In genomic region chr22:26483439-26484359, GRCh38 we compare ENCODE assay signal across 8 cellular contexts. TPM values are rescaled to one million over a fixed set of nuclear protein-coding genes. Genes with fewer than 3 reads are reported as not detected.
DNase-seq lines count a peak whose midpoint lies in the region; ATAC-seq, FAIRE-seq and TF ChIP-seq lines count a peak whose summit lies in the region.

Gene HPS4 (minus strand): TSS chr22:26483783. CDS start chr22:26481762, 2,021 bp downstream.
A gene with protein sequence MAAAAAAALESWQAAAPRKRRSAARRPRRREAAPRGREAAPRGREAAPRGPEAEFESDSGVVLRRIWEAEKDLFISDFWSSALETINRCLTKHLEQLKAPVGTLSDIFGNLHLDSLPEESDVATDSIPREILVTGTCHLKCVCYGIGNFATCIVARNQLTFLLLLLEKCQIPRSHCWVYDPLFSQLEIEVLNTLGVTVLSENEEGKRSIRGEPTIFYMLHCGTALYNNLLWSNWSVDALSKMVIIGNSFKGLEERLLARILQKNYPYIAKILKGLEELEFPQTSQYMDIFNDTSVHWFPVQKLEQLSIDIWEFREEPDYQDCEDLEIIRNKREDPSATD (plus strand): TSS chr22:26483877. CDS start chr22:26483891, 14 bp downstream.

- no peak for TF ChIP-seq CTCF in D721Med (IDR thresholded peaks at IDR 0.05; ENCODE audit: insufficient read depth, missing control alignments)
- TF ChIP-seq CTCF in IMR-90 (conservative IDR thresholded peaks at IDR 0.05; ENCODE audit: low read depth, low read length) = no peak

- H3K4me3 ChIP-seq in IMR-90 (ENCODE audit: insufficient read depth, low read depth, low read length) = peak within 1 kb of the TSS; percentile 80
- peak within 1 kb of the TSS; percentile 94 to 95 for H3K4me3 ChIP-seq in muscle layer of colon (ENCODE audit: low read depth in 1 of 2, low read length in 2 of 2)

- peak within 1 kb of the TSS; percentile 88 for H3K4ac ChIP-seq in IMR-90 (ENCODE audit: low read depth, low read length)

- peak within 1 kb of the TSS; percentile 30 for H2BK120ac ChIP-seq in IMR-90 (ENCODE audit: low read depth, low read length)

- H2BK15ac ChIP-seq in IMR-90 (ENCODE audit: low read depth, low read length) = no peak within 1 kb of the TSS

- H4K20me1 ChIP-seq in IMR-90 (ENCODE audit: insufficient read depth, low read length) = no peaks in the 10 kb centered on the region

- no peak within 1 kb of the TSS; the same call in 1 of the 2 replicates for H3K18ac ChIP-seq in IMR-90 (ENCODE audit: low read depth, low read length)

- in situ Hi-C loops in IMR-90 (cut with MboI; ENCODE audit: low sequenced_read_pairs) = no loop called here

- peak; percentile 67; the same call in 1 of the 2 replicates for TF ChIP-seq POLR2A in IMR-90 (IDR thresholded peaks at IDR 0.05; ENCODE audit: low read depth, low read length)

- H3K79me1 ChIP-seq in IMR-90 (ENCODE audit: low read depth in 1 of 2, low read length in 2 of 2) = peaks cover 33 to 73% of the 10 kb centered on the region in 2 experiments

- peak within 1 kb of the TSS; percentile 73 for H4K5ac ChIP-seq in IMR-90 (ENCODE audit: low read depth, low read length)

- H3K9me3 ChIP-seq in IMR-90 (ENCODE audit: control insufficient read depth, insufficient read depth, low read length) (no peaks in the 10 kb centered on the region), muscle layer of colon (ENCODE audit: low read length) (no peaks in the 10 kb centered on the region)

- H2BK20ac ChIP-seq in IMR-90 (ENCODE audit: low read depth, low read length) = 0 out of 2 replicates have a peak within 1 kb of the TSS, but pooled peaks have one; percentile 3

- no peak for TF ChIP-seq RAD21 in IMR-90 (IDR thresholded peaks at IDR 0.05; ENCODE audit: low read length)

- dilution Hi-C loops in IMR-90 (cut with HindIII; ENCODE audit: low sequenced_read_pairs, unreplicated experiment) = no loop called here

- ATAC-seq in GM21528 (IDR thresholded peaks at IDR 0.05; ENCODE audit: low FRiP score, unreplicated experiment) (peak; percentile 67), IMR-90 (ENCODE audit: low read depth) (peak; percentile 92), esophagus mucosa (peak; percentile 89)

- H3K9me1 ChIP-seq in IMR-90 (ENCODE audit: insufficient read depth, low read length) = no peaks in the 10 kb centered on the region; the same call in 1 of the 2 replicates

- H2AK5ac ChIP-seq in IMR-90 (ENCODE audit: low read depth, low read length) = peak within 1 kb of the TSS; percentile 78

- peak within 1 kb of the TSS; percentile 97 for H2AK9ac ChIP-seq in IMR-90 (replicated peaks; ENCODE audit: low read depth, low read length, poor library complexity)

- intact Hi-C loops in IMR-90 (cut with micrococcal nuclease) = no loop called here

- no peak for FAIRE-seq in D721Med (lab: Jason Lieb, UNC)

- peak within 1 kb of the TSS; percentile 79 for H3K56ac ChIP-seq in IMR-90 (ENCODE audit: extremely low read depth, insufficient read depth, low read length)

- peak within 1 kb of the TSS; percentile 82 for H3K23ac ChIP-seq in IMR-90 (ENCODE audit: low read depth, low read length)

- H2AFZ ChIP-seq in IMR-90 (replicated peaks; ENCODE audit: low read length, poor library complexity) = peak within 1 kb of the TSS; percentile 97

- peak within 1 kb of the TSS; percentile 64 for H2BK5ac ChIP-seq in IMR-90 (ENCODE audit: low read depth, low read length, poor library complexity, severe bottlenecking)

- H3K9ac ChIP-seq in IMR-90 (ENCODE audit: low read depth, low read length) = peak within 1 kb of the TSS; percentile 90
- H3K9ac ChIP-seq in muscle layer of colon (ENCODE audit: low read length) = peak within 1 kb of the TSS; percentile 97

- DNase-seq in D721Med (ENCODE audit: insufficient read length, low spot score) (peak; percentile 47), IMR-90 (peak; percentile 88), OCI-M2 (lab: John Stamatoyannopoulos, UW; ENCODE audit: unreplicated experiment) (peak; percentile 56)
- DNase-seq in activated T-cell treated with anti-CD3 and anti-CD28 coated beads, Interleukin-2, amount 50 U/mL, for 1 hour = peak; percentile 97
- peak; percentile 79 for DNase-seq in stimulated activated CD8-positive, alpha-beta memory T cell treated with anti-CD3 and anti-CD28 coated beads, Interleukin-7, amount 100 ng/mL, for 24 hours (ENCODE audit: low read depth)

- H3K4me2 ChIP-seq in IMR-90 (ENCODE audit: low read depth, low read length) = peak within 1 kb of the TSS; percentile 92

- H3K27ac ChIP-seq in IMR-90 (ENCODE audit: insufficient read depth, low read length) (peak within 1 kb of the TSS; percentile 90), muscle layer of colon (ENCODE audit: low read depth, low read length) (peak within 1 kb of the TSS; percentile 96)

- H3K27me3 ChIP-seq in IMR-90 (ENCODE audit: control insufficient read depth, insufficient read depth, low read length) (no peaks in the 10 kb centered on the region), muscle layer of colon (ENCODE audit: control insufficient read depth in 1 of 2, insufficient read depth in 2 of 2, low read length in 2 of 2) (no peaks in the 10 kb centered on the region)

- peak within 1 kb of the TSS; percentile 32 for H4K91ac ChIP-seq in IMR-90 (ENCODE audit: insufficient read depth, low read depth, low read length)

- peak within 1 kb of the TSS; percentile 67 for H3K14ac ChIP-seq in IMR-90 (replicated peaks; ENCODE audit: low read depth, low read length)

- BruUV-seq in IMR-90 (replicated peaks; lab: Mats Ljungman, UMichigan) = no TSS peak

- peak within 1 kb of the TSS; percentile 94 to 100 for H4K8ac ChIP-seq in IMR-90 (ENCODE audit: low read depth in 2 of 2, low read length in 2 of 2)

- CTCF ChIA-PET in IMR-90 (lab: Yijun Ruan, JAX) = interaction anchor here (1.1 to 2.2 kb wide), 2 partner anchors 10 to 19 kb away, joined by 5 to 7 read pairs; no protein-coding TSS in a partner anchor

- POLR2A ChIA-PET in IMR-90 (lab: Charles Lee; ENCODE audit: unreplicated experiment) = interaction anchor here (0.6 to 0.7 kb wide), 2 partner anchors 92 to 140 kb away, joined by 3 to 8 read pairs; no protein-coding TSS in a partner anchor

- H3K4me1 ChIP-seq in IMR-90 (ENCODE audit: control insufficient read depth, insufficient read depth, low read length) = peaks cover 9% of the 10 kb centered on the region
- peaks cover 46% of the 10 kb centered on the region for H3K4me1 ChIP-seq in muscle layer of colon (ENCODE audit: insufficient read depth, low read length)

- 3% methylated on average over 56 of the region's 85 CpGs; no CpG with 5 or more reads in 1 of the 2 experiments for WGBS in IMR-90 (ENCODE audit: extremely low coverage in 2 of 2, insufficient read length in 1 of 2), 2 experiments

- H3K36me3 ChIP-seq in IMR-90 (ENCODE audit: control insufficient read depth, insufficient read depth, low read length) = peaks cover 19% of the 10 kb centered on the region
- H3K36me3 ChIP-seq in muscle layer of colon (ENCODE audit: insufficient read depth, low read length) = peaks cover 11% of the 10 kb centered on the region

TF ChIP-seq in IMR-90, 13 proteins besides CTCF, POLR2A, EP300 and RAD21:
- TF ChIP-seq, protein P1, sequence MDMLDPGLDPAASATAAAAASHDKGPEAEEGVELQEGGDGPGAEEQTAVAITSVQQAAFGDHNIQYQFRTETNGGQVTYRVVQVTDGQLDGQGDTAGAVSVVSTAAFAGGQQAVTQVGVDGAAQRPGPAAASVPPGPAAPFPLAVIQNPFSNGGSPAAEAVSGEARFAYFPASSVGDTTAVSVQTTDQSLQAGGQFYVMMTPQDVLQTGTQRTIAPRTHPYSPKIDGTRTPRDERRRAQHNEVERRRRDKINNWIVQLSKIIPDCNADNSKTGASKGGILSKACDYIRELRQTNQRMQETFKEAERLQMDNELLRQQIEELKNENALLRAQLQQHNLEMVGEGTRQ (IDR thresholded peaks at IDR 0.05; ENCODE audit: low read depth, low read length) = peak; percentile 81
- TF ChIP-seq RFX5 (IDR thresholded peaks at IDR 0.05; ENCODE audit: low read depth, low read length) (no peak), MAZ (IDR thresholded peaks at IDR 0.05; ENCODE audit: borderline replicate concordance, low read depth, low read length) (peak; percentile 94), NFE2L2 (IDR thresholded peaks at IDR 0.05; ENCODE audit: low read depth, low read length) (no peak), CEBPB (IDR thresholded peaks at IDR 0.05; ENCODE audit: low read depth, low read length) (no peak), MXI1 (IDR thresholded peaks at IDR 0.05; ENCODE audit: borderline replicate concordance, low read depth, low read length) (peak; percentile 83), RCOR1 (IDR thresholded peaks at IDR 0.05; ENCODE audit: insufficient replicate concordance, low read length) (peak; percentile 97), CHD1 (IDR thresholded peaks at IDR 0.05; ENCODE audit: low read depth, low read length) (no peak), MAFK (IDR thresholded peaks at IDR 0.05; ENCODE audit: low read depth, low read length) (no peak), BHLHE40 (IDR thresholded peaks at IDR 0.05; ENCODE audit: low read depth, low read length) (peak; percentile 85), SMC3 (IDR thresholded peaks at IDR 0.05; ENCODE audit: low read depth, low read length) (no peak), FOS (IDR thresholded peaks at IDR 0.05; ENCODE audit: low read depth, low read length) (no peak)
- TF ChIP-seq, protein P2, sequence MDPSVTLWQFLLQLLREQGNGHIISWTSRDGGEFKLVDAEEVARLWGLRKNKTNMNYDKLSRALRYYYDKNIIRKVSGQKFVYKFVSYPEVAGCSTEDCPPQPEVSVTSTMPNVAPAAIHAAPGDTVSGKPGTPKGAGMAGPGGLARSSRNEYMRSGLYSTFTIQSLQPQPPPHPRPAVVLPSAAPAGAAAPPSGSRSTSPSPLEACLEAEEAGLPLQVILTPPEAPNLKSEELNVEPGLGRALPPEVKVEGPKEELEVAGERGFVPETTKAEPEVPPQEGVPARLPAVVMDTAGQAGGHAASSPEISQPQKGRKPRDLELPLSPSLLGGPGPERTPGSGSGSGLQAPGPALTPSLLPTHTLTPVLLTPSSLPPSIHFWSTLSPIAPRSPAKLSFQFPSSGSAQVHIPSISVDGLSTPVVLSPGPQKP (IDR thresholded peaks at IDR 0.05; ENCODE audit: borderline replicate concordance, low read depth, low read length) = no peak

RNA-seq across cellular contexts. Expression of gene HPS4, which starts in this region (rescaled TPM):
- total RNA-seq in IMR-90 (2012; rRNA removed) (15.8 and 18.1 TPM in 2 replicates), esophagus mucosa (26.2 TPM)
- 19.0 and 19.5 TPM in 2 replicates for polyA plus RNA-seq in IMR-90 (2012; rRNA removed)
- 7.0 and 11.5 TPM in 2 replicates for polyA plus RNA-seq in IMR-90 (2012; cell fraction: cytosol; rRNA removed)
- 44.9 and 55.6 TPM in 2 replicates for polyA plus RNA-seq in IMR-90 (2012; cell fraction: nucleus; rRNA removed; ENCODE audit: low replicate concordance)

RNA-seq across cellular contexts. Expression of the second gene that starts in this region (rescaled TPM):
- 24.0 and 28.6 TPM in 2 replicates for total RNA-seq in IMR-90 (2012; rRNA removed)
- polyA plus RNA-seq in IMR-90 (2012; rRNA removed) = 15.7 and 18.3 TPM in 2 replicates
- 3.6 and 16.7 TPM in 2 replicates for polyA plus RNA-seq in IMR-90 (2012; cell fraction: cytosol; rRNA removed)
- 1.9 and 12.8 TPM in 2 replicates for polyA plus RNA-seq in IMR-90 (2012; cell fraction: nucleus; rRNA removed; ENCODE audit: low replicate concordance)
- total RNA-seq in esophagus mucosa = 21.0 TPM

Comparison
In these comparisons a context has a peak if more than half of its experiments do, and no peak if none do; other contexts are left out.
1. Peak in every context shown above with its lines: DNase-seq, ATAC-seq, H3K4me3 ChIP-seq and H3K27ac ChIP-seq.
2. DNase-seq: peak in every context shown above with its lines; median percentile 97 in activated T-cell treated with anti-CD3 and anti-CD28 coated beads, Interleukin-2, amount 50 U/mL, for 1 hour; 88 in IMR-90; 79 in stimulated activated CD8-positive, alpha-beta memory T cell treated with anti-CD3 and anti-CD28 coated beads, Interleukin-7, amount 100 ng/mL, for 24 hours; 56 in OCI-M2; 47 in D721Med.